Comparison of ENCODE assay signal across 11 cellular contexts in genomic region chr15:29736745-29737023, GRCh38.
DNase-seq lines count a peak whose midpoint lies in the region; ATAC-seq and TF ChIP-seq lines count a peak whose summit lies in the region.
"Had no signal": no experiment of that assay in that cellular context is flagged by ENCODE, and none has a peak within 500 bp of the region (broad histone marks: within the 10 kb centered on the region; RNA-seq: fewer than 3 reads in every experiment).

No MANE protein-coding gene starts in this region.

- POLR2A ChIA-PET in PC-9 (lab: Charles Lee; ENCODE audit: unreplicated experiment): no interaction called here

- peaks cover 29% of the 10 kb centered on the region for H3K4me1 ChIP-seq in PC-9 (replicated peaks; ENCODE audit: insufficient read depth)
- H3K4me1 ChIP-seq in sigmoid colon: peaks cover 0 to 34% (median 18%) of the 10 kb centered on the region in 4 donors
- peaks cover 5% of the 10 kb centered on the region; the same call in 1 of the 2 replicates for H3K4me1 ChIP-seq in SJCRH30

- H4K20me1 ChIP-seq in PC-9 (ENCODE audit: insufficient read depth): no peaks in the 10 kb centered on the region

- CTCF ChIA-PET in PC-9 (lab: Charles Lee): interaction anchor here (1.2 kb wide), 1 partner anchor 11 kb away, joined by 3 read pairs; no protein-coding TSS in a partner anchor

- TF ChIP-seq CTCF in PC-9 (conservative IDR thresholded peaks at IDR 0.05) (no peak), fibroblast of the aortic adventitia (IDR thresholded peaks at IDR 0.05; ENCODE audit: insufficient read depth, low read length) (no peak), omental fat pad (IDR thresholded peaks at IDR 0.05) (no peak), sigmoid colon (IDR thresholded peaks at IDR 0.05) (no peak)

- no peak overlapping the region for H2AFZ ChIP-seq in PC-9

- TF ChIP-seq POLR2A in sigmoid colon (IDR thresholded peaks at IDR 0.05): no peak

- no TSS peak for BruUV-seq in PC-9 (replicated peaks; lab: Mats Ljungman, UMichigan)

- H3K9me2 ChIP-seq in PC-9 (ENCODE audit: insufficient read depth): no peaks in the 10 kb centered on the region

- peaks cover 26% of the 10 kb centered on the region; the same call in 1 of the 2 replicates for H3F3A ChIP-seq in PC-9 (ENCODE audit: insufficient read depth, low read depth)

- H3K27me3 ChIP-seq in PC-9 (ENCODE audit: insufficient read depth, low read depth) (no peaks in the 10 kb centered on the region), sigmoid colon (no peaks in the 10 kb centered on the region), SJCRH30 (no peaks in the 10 kb centered on the region)

- H3K27ac ChIP-seq in PC-9: peak overlapping the region; percentile 5
- H3K27ac ChIP-seq in sigmoid colon: no peak overlapping the region
- H3K27ac ChIP-seq in SJCRH30: no peak overlapping the region

- intact Hi-C loops in PC-9 (cut with micrococcal nuclease; ENCODE audit: unreplicated experiment) (loop anchor here (1.0 kb wide), 3 partner anchors 62 to 185 kb away; no protein-coding TSS in a partner anchor), sigmoid colon (cut with DNase I) (loop anchor here (5.0 kb wide), 1 partner anchor 86 kb away; the partner anchor contains the start of gene TJP1)

- H3K9me3 ChIP-seq in PC-9 (ENCODE audit: insufficient read depth, low read depth): no peaks in the 10 kb centered on the region
- H3K9me3 ChIP-seq in sigmoid colon: no peaks in the 10 kb centered on the region
- H3K9me3 ChIP-seq in SJCRH30 (replicated peaks): no peaks in the 10 kb centered on the region

- DNase-seq in ELR (ENCODE audit: low read depth) (peak; percentile 57), PC-9 (peak; percentile 59 to 79), fibroblast of the aortic adventitia (ENCODE audit: low read depth) (peak; percentile 51), omental fat pad (ENCODE audit: low spot score) (no peak), sigmoid colon (no peak), SJCRH30 (no peak)
- DNase-seq in activated effector memory CD4-positive, alpha-beta T cell treated with Interleukin-2 at 50 U/mL for 16 hours: no peak
- no peak for DNase-seq in activated T-cell treated with anti-CD3 and anti-CD28 coated beads, Interleukin-2, amount 50 U/mL, for 48 hours
- DNase-seq: DND-41; NCI-H524 treated with DMSO at 0.1 percent for 48 hours; stimulated activated naive CD4-positive, alpha-beta T cell had no signal

- H3K4me2 ChIP-seq in PC-9: 0 out of 2 replicates have a peak overlapping the region, but pooled peaks have one; percentile 23

- TF ChIP-seq EP300 in sigmoid colon (IDR thresholded peaks at IDR 0.05): no peak

- ATAC-seq in omental fat pad (ENCODE audit: low FRiP score): peak; percentile 70

- H3K4me3 ChIP-seq in PC-9 (no peak overlapping the region), fibroblast of the aortic adventitia (ENCODE audit: low read depth, low read length) (no peak overlapping the region), sigmoid colon (no peak overlapping the region), SJCRH30 (no peak overlapping the region)

- 92 to 94% methylated on average over 2 of the region's 2 CpGs for WGBS in sigmoid colon, 2 donors

- 0 out of 2 replicates have a peak, but pooled peaks cover 3% of the 10 kb centered on the region for H3K79me2 ChIP-seq in PC-9 (ENCODE audit: low read depth)

- peaks cover 9% of the 10 kb centered on the region; the same call in 1 of the 2 replicates for H3K36me3 ChIP-seq in PC-9 (ENCODE audit: low read depth)
- peaks cover 0 to 65% (median 17%) of the 10 kb centered on the region in 4 donors for H3K36me3 ChIP-seq in sigmoid colon
- peaks cover 49% of the 10 kb centered on the region for H3K36me3 ChIP-seq in SJCRH30

Comparison
In these comparisons a context has a peak if more than half of its experiments do, and no peak if none do; other contexts are left out.
1. DNase-seq: peak in ELR (single experiment), PC-9 (2 of 2) and fibroblast of the aortic adventitia (single experiment); none in omental fat pad (single experiment), activated effector memory CD4-positive, alpha-beta T cell treated with Interleukin-2 at 50 U/mL for 16 hours (single experiment), sigmoid colon (single experiment), activated T-cell treated with anti-CD3 and anti-CD28 coated beads, Interleukin-2, amount 50 U/mL, for 48 hours (0 of 2) and SJCRH30 (0 of 2).